ENCODE assay signal across 9 cellular contexts in the genomic region with DNA sequence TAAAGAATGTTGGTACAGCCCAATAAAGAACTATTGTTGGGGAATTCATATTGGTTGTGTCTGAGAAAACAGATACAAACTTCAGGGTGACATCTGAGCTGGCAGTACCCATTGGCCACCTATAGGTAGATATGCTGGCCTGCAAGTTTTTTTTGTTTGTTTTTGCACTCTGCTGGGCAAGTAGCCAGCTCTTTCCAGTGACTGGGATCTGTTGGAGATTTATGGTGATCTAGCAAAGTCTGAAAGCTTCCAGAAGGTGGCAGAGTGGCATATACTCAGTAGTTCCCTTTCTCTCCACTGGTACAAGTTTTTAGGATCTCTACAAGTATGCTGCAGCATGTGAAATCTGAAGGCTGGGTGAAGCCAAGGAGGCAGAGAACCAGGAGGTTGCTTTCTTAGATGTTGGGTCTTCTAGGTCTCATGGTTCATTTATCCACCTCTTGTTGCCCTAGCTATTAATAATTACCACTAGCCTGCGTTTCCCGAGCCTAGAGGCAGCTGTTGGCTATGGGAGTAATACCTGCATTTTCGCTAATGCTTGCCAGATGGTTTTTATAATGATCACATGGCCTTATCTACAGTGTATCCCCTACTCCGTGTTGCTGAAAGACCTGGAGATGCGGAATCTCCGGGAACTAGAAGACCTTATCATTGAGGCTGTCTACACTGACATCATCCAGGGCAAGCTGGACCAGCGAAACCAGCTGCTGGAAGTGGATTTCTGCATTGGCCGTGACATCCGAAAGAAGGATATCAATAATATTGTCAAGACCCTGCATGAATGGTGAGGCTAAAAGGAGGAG. TPM values are rescaled to one million over a fixed set of nuclear protein-coding genes. Genes with fewer than 3 reads are reported as not detected.
A peak's percentile ranks its signal among the peaks of the same experiment; 100 is the strongest.
DNase-seq lines count a peak whose midpoint lies in the region; ATAC-seq, FAIRE-seq and TF ChIP-seq lines count a peak whose summit lies in the region.
"Had no signal": no experiment of that assay in that cellular context is flagged by ENCODE, and none has a peak within 500 bp of the region (broad histone marks: within the 10 kb centered on the region; RNA-seq: fewer than 3 reads in every experiment).

No MANE protein-coding gene starts in this region.

- no peaks in the 10 kb centered on the region for H3K27me3 ChIP-seq in CD8-positive, alpha-beta T cell (ENCODE audit: insufficient read depth, low read length)
- H3K27me3 ChIP-seq in ascending aorta: no peaks in the 10 kb centered on the region

- ATAC-seq in HG02642 (IDR thresholded peaks at IDR 0.05; ENCODE audit: poor library complexity, unreplicated experiment): no peak
- ATAC-seq in CD8-positive, alpha-beta T cell: no peak

- H3K4me3 ChIP-seq in CD8-positive, alpha-beta T cell (ENCODE audit: low read depth, low read length): no peak overlapping the region
- H3K4me3 ChIP-seq in ascending aorta: no peak overlapping the region

- H3K4me1 Mint-ChIP-seq in CD8-positive, alpha-beta T cell (ENCODE audit: low read depth): peaks cover 23% of the 10 kb centered on the region

- no peaks in the 10 kb centered on the region for H3K4me1 ChIP-seq in CD8-positive, alpha-beta T cell (ENCODE audit: insufficient read depth, low read length)
- no peaks in the 10 kb centered on the region for H3K4me1 ChIP-seq in ascending aorta

- POLR2A ChIA-PET in CD8-positive, alpha-beta T cell (lab: Charles Lee): interaction anchor here (1.1 kb wide), 1 partner anchor 9 kb away, joined by 6 read pairs; the partner anchor contains the start of gene COPS7B

- DNase-seq in GOT3 (lab: John Stamatoyannopoulos, UW) (peak; percentile 6), RCC 7860 (ENCODE audit: low spot score) (peak; percentile 72), fibroblast of peridontal ligament (ENCODE audit: extremely low read depth) (peak; percentile 79), retina (no peak), ascending aorta (ENCODE audit: low spot score in 2 of 2) (no peak)
- DNase-seq in CD8-positive, alpha-beta T cell: no peak

- H3K27ac ChIP-seq in 22Rv1: peak overlapping the region; percentile 37
- no peak overlapping the region for H3K27ac ChIP-seq in CD8-positive, alpha-beta T cell (ENCODE audit: low read depth, low read length)
- no peak overlapping the region for H3K27ac ChIP-seq in ascending aorta

- CTCF ChIA-PET in CD8-positive, alpha-beta T cell (lab: Charles Lee): no interaction called here

- H3K9me3 ChIP-seq in CD8-positive, alpha-beta T cell (ENCODE audit: low read length): no peaks in the 10 kb centered on the region
- H3K9me3 ChIP-seq in ascending aorta: no peaks in the 10 kb centered on the region

- H3K36me3 Mint-ChIP-seq in CD8-positive, alpha-beta T cell: peaks cover 91% of the 10 kb centered on the region

- no peaks in the 10 kb centered on the region for H3K27me3 Mint-ChIP-seq in CD8-positive, alpha-beta T cell (ENCODE audit: low read depth)
- H3K27me3 Mint-ChIP-seq: activated naive CD4-positive, alpha-beta T cell treated with anti-CD3 and anti-CD28 coated beads, Interleukin-2, amount 50 U/mL, for 24 hours had no signal

- no peak overlapping the region for H3K4me3 Mint-ChIP-seq in CD8-positive, alpha-beta T cell
- H3K4me3 Mint-ChIP-seq: activated naive CD4-positive, alpha-beta T cell treated with anti-CD3 and anti-CD28 coated beads, Interleukin-2, amount 50 U/mL, for 24 hours had no signal

- H3K36me3 ChIP-seq in CD8-positive, alpha-beta T cell (ENCODE audit: insufficient read depth, low read length): peaks cover 48% of the 10 kb centered on the region
- H3K36me3 ChIP-seq in ascending aorta: peaks cover 60 to 70% of the 10 kb centered on the region in 2 donors

- intact Hi-C loops in CD8-positive, alpha-beta T cell (cut with DNase I, micrococcal nuclease): no loop called here
- intact Hi-C loops in ascending aorta (cut with DNase I): no loop called here

- no peak overlapping the region for H3K27ac Mint-ChIP-seq in CD8-positive, alpha-beta T cell
- H3K27ac Mint-ChIP-seq: activated naive CD4-positive, alpha-beta T cell treated with anti-CD3 and anti-CD28 coated beads, Interleukin-2, amount 50 U/mL, for 24 hours had no signal

- peak; percentile 73 for FAIRE-seq in RCC 7860 (lab: Jason Lieb, UNC)

- no peaks in the 10 kb centered on the region for H3K9me3 Mint-ChIP-seq in CD8-positive, alpha-beta T cell
- H3K9me3 Mint-ChIP-seq: activated naive CD4-positive, alpha-beta T cell treated with anti-CD3 and anti-CD28 coated beads, Interleukin-2, amount 50 U/mL, for 24 hours had no signal

- TF ChIP-seq CTCF in 22Rv1 (IDR thresholded peaks at IDR 0.05): peak; percentile 78
- TF ChIP-seq CTCF in CD8-positive, alpha-beta T cell (IDR thresholded peaks at IDR 0.05): no peak
- no peak for TF ChIP-seq CTCF in ascending aorta (IDR thresholded peaks at IDR 0.05)

RNA-seq across cellular contexts. Expression of gene COPS7B, which starts 9.5 kb away (rescaled TPM):
- 10 to 100 TPM; 35.0 to 36.8 TPM for total RNA-seq in CD8-positive, alpha-beta T cell
- 28.9 TPM for total RNA-seq in ascending aorta

RNA-seq across cellular contexts. Expression of gene PDE6D, which starts 14.6 kb away (rescaled TPM):
- total RNA-seq in CD8-positive, alpha-beta T cell: 1 to 10 TPM; 4.7 to 5.6 TPM
- 34.1 TPM for total RNA-seq in ascending aorta

Comparison
In these comparisons a context has a peak if more than half of its experiments do, and no peak if none do; other contexts are left out.
1. DNase-seq: peak in GOT3 (single experiment), RCC 7860 (single experiment) and fibroblast of peridontal ligament (single experiment); none in CD8-positive, alpha-beta T cell (0 of 7), retina (single experiment) and ascending aorta (0 of 2).